Comparison of ENCODE assay signal across 16 cellular contexts in the genomic region with DNA sequence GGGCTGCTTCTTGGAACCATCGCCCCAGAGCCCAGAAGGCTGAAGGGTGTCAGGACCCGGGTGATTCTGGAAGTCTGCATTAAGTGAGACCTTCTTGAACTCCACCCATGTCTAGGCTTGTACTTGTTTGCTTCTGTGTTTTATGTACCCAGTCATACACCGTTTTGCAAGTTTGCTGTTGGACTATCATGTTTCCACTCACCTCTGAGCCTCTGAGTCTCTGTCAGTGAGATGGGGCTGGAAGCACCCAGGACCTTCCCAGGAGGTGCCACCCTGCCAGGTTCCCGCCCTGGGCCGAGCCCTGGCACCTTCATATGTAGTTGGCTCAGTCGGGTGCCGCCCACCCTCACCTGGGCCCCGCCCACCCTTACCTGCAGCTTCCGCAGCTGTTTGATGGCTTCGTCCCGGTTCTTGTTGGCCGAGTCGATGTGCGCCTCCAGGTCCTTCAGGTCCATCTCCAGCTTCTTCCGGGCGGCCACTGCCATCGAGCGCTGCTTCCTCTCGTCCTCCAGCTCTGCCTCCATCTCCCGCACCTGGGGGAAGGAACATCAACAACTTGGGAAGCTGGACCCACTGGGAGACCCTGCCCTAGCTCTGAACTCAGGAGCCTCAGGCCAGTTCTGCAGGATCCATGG. TPM values are rescaled to one million over a fixed set of nuclear protein-coding genes. Genes with fewer than 3 reads are reported as not detected.
DNase-seq lines count a peak whose midpoint lies in the region; ATAC-seq and TF ChIP-seq lines count a peak whose summit lies in the region.
"Had no signal": no experiment of that assay in that cellular context is flagged by ENCODE, and none has a peak within 500 bp of the region (broad histone marks: within the 10 kb centered on the region; RNA-seq: fewer than 3 reads in every experiment).

No MANE protein-coding gene starts in this region.

- H2AFZ ChIP-seq in IMR-90 (replicated peaks; ENCODE audit: low read length, poor library complexity) (peak overlapping the region; percentile 61), PC-3 (ENCODE audit: low read length) (no peak overlapping the region)

- peaks cover 41 to 73% of the 10 kb centered on the region in 2 experiments for H3K79me1 ChIP-seq in IMR-90 (ENCODE audit: low read depth in 1 of 2, low read length in 2 of 2)

- peaks cover 59% of the 10 kb centered on the region for H3K4me1 Mint-ChIP-seq in activated CD4-positive, alpha-beta memory T cell treated with anti-CD3 and anti-CD28 coated beads, Interleukin-2, amount 10 ng/mL, durations not matched to agents 7 days and 5 days
- peaks cover 32% of the 10 kb centered on the region for H3K4me1 Mint-ChIP-seq in activated CD4-positive, alpha-beta memory T cell treated with anti-CD3 and anti-CD28 coated beads for 36 hours (ENCODE audit: low read depth)

- no peak overlapping the region for H3K4me3 ChIP-seq in IMR-90 (ENCODE audit: insufficient read depth, low read depth, low read length)
- H3K4me3 ChIP-seq in prostate gland, result no peak overlapping the region
- H3K4me3 ChIP-seq in PC-3 (ENCODE audit: low read length), result no peak overlapping the region
- H3K4me3 ChIP-seq: pancreas, SK-N-MC, testis had no signal

- no peaks in the 10 kb centered on the region for H3K4me1 ChIP-seq in IMR-90 (ENCODE audit: control insufficient read depth, insufficient read depth, low read length)
- peaks cover 5% of the 10 kb centered on the region for H3K4me1 ChIP-seq in prostate gland (replicated peaks)
- no peaks in the 10 kb centered on the region for H3K4me1 ChIP-seq in PC-3 (ENCODE audit: insufficient read depth, low read length)
- H3K4me1 ChIP-seq: pancreas had no signal

- no peak overlapping the region for H2AK9ac ChIP-seq in IMR-90 (replicated peaks; ENCODE audit: low read depth, low read length, poor library complexity)

- H2BK20ac ChIP-seq in IMR-90 (ENCODE audit: low read depth, low read length), result no peak overlapping the region

- intact Hi-C loops in activated CD4-positive, alpha-beta memory T cell treated with anti-CD3 and anti-CD28 coated beads for 36 hours (cut with micrococcal nuclease), result no loop called here
- intact Hi-C loops in IMR-90 (cut with micrococcal nuclease) (no loop called here), prostate gland (cut with DNase I) (no loop called here), PC-3 (cut with micrococcal nuclease) (no loop called here)

- H3K9me1 ChIP-seq in IMR-90 (ENCODE audit: insufficient read depth, low read length), result no peaks in the 10 kb centered on the region

- H3K9me3 ChIP-seq in IMR-90 (ENCODE audit: control insufficient read depth, insufficient read depth, low read length) (no peaks in the 10 kb centered on the region), prostate gland (no peaks in the 10 kb centered on the region), PC-3 (ENCODE audit: low read length) (no peaks in the 10 kb centered on the region)
- H3K9me3 ChIP-seq: pancreas, testis had no signal

- peak overlapping the region; percentile 71 for H3K27ac Mint-ChIP-seq in activated CD4-positive, alpha-beta memory T cell treated with anti-CD3 and anti-CD28 coated beads, Interleukin-2, amount 10 ng/mL, durations not matched to agents 7 days and 5 days
- H3K27ac Mint-ChIP-seq in activated CD4-positive, alpha-beta memory T cell treated with anti-CD3 and anti-CD28 coated beads for 36 hours, result no peak overlapping the region

- H3K9ac ChIP-seq in IMR-90 (ENCODE audit: low read depth, low read length), result no peak overlapping the region
- no peak overlapping the region for H3K9ac ChIP-seq in PC-3 (ENCODE audit: low read length)

- ATAC-seq in IMR-90 (ENCODE audit: low read depth) (no peak), esophagus mucosa (peak; percentile 40), PC-3 (no peak)
- ATAC-seq: pancreas had no signal

- no peak for DNase-seq in activated CD4-positive, alpha-beta memory T cell treated with anti-CD3 and anti-CD28 coated beads, Interleukin-2, amount 10 ng/mL, durations not matched to agents 7 days and 5 days
- no peak for DNase-seq in activated CD4-positive, alpha-beta memory T cell treated with anti-CD3 and anti-CD28 coated beads for 36 hours
- no peak for DNase-seq in IMR-90
- peak; percentile 66 for DNase-seq in prostate gland (ENCODE audit: low spot score)
- DNase-seq in stimulated activated naive CD4-positive, alpha-beta T cell (lab: John Stamatoyannopoulos, UW), result no peak
- no peak for DNase-seq in HUDEP-2 (lab: John Stamatoyannopoulos, UW; ENCODE audit: unreplicated experiment in 76 of 76)
- DNase-seq in PC-3, result no peak
- DNase-seq: anterior cingulate cortex, foreskin melanocyte, Kasumi-1, NCI-H2081, testis had no signal

- CTCF ChIA-PET in activated CD4-positive, alpha-beta memory T cell treated with anti-CD3 and anti-CD28 coated beads, Interleukin-2, amount 10 ng/mL, durations not matched to agents 7 days and 5 days (lab: Charles Lee), result interaction anchor here (1.1 to 3.1 kb wide), 5 partner anchors 12 to 168 kb away, joined by 3 to 26 read pairs (median 3); a partner anchor contains a TSS
- CTCF ChIA-PET in activated CD4-positive, alpha-beta memory T cell treated with anti-CD3 and anti-CD28 coated beads for 36 hours (lab: Charles Lee), result interaction anchor here (0.7 to 5.9 kb wide), 7 partner anchors 9 to 199 kb away, joined by 3 to 57 read pairs (median 7); no protein-coding TSS in a partner anchor
- CTCF ChIA-PET in IMR-90 (lab: Yijun Ruan, JAX) (no interaction called here), PC-3 (lab: Charles Lee) (no interaction called here)

- H3K27me3 ChIP-seq in IMR-90 (ENCODE audit: control insufficient read depth, insufficient read depth, low read length), result no peaks in the 10 kb centered on the region
- no peaks in the 10 kb centered on the region for H3K27me3 ChIP-seq in prostate gland (replicated peaks; ENCODE audit: insufficient read depth)
- no peaks in the 10 kb centered on the region for H3K27me3 ChIP-seq in PC-3 (ENCODE audit: low read length)
- H3K27me3 ChIP-seq: pancreas, testis had no signal

- H3K9me3 Mint-ChIP-seq in activated CD4-positive, alpha-beta memory T cell treated with anti-CD3 and anti-CD28 coated beads, Interleukin-2, amount 10 ng/mL, durations not matched to agents 7 days and 5 days, result no peaks in the 10 kb centered on the region
- H3K9me3 Mint-ChIP-seq in activated CD4-positive, alpha-beta memory T cell treated with anti-CD3 and anti-CD28 coated beads for 36 hours, result no peaks in the 10 kb centered on the region

- no peak overlapping the region for H3K4ac ChIP-seq in IMR-90 (ENCODE audit: low read depth, low read length)

- TF ChIP-seq RAD21 in IMR-90 (IDR thresholded peaks at IDR 0.05; ENCODE audit: low read length), result no peak

- H4K5ac ChIP-seq in IMR-90 (ENCODE audit: low read depth, low read length), result no peak overlapping the region

- H3K79me2 ChIP-seq in PC-3 (ENCODE audit: low read length), result no peaks in the 10 kb centered on the region

- WGBS in IMR-90 (ENCODE audit: extremely low coverage in 2 of 2, insufficient read length in 1 of 2), 2 experiments, result 96% methylated on average over 17 of the region's 20 CpGs; no CpG with 5 or more reads in 1 of the 2 experiments
- WGBS in prostate gland, result 60% methylated on average over 20 of the region's 20 CpGs

- H2BK120ac ChIP-seq in IMR-90 (ENCODE audit: low read depth, low read length), result no peak overlapping the region

- H3F3A ChIP-seq in PC-3 (ENCODE audit: low read length, unreplicated experiment), result no peaks in the 10 kb centered on the region

- dilution Hi-C loops in IMR-90 (cut with HindIII; ENCODE audit: low sequenced_read_pairs, unreplicated experiment), result no loop called here

- no peak overlapping the region for H4K91ac ChIP-seq in IMR-90 (ENCODE audit: insufficient read depth, low read depth, low read length)

- no peak overlapping the region for H3K14ac ChIP-seq in IMR-90 (replicated peaks; ENCODE audit: low read depth, low read length)

- H2BK15ac ChIP-seq in IMR-90 (ENCODE audit: low read depth, low read length), result no peak overlapping the region

- H3K27me3 Mint-ChIP-seq in activated CD4-positive, alpha-beta memory T cell treated with anti-CD3 and anti-CD28 coated beads, Interleukin-2, amount 10 ng/mL, durations not matched to agents 7 days and 5 days, result no peaks in the 10 kb centered on the region
- no peaks in the 10 kb centered on the region for H3K27me3 Mint-ChIP-seq in activated CD4-positive, alpha-beta memory T cell treated with anti-CD3 and anti-CD28 coated beads for 36 hours

- H2BK5ac ChIP-seq in IMR-90 (ENCODE audit: low read depth, low read length, poor library complexity, severe bottlenecking), result no peak overlapping the region

- peaks cover 87% of the 10 kb centered on the region for H3K36me3 Mint-ChIP-seq in activated CD4-positive, alpha-beta memory T cell treated with anti-CD3 and anti-CD28 coated beads, Interleukin-2, amount 10 ng/mL, durations not matched to agents 7 days and 5 days (ENCODE audit: low read depth)
- H3K36me3 Mint-ChIP-seq in activated CD4-positive, alpha-beta memory T cell treated with anti-CD3 and anti-CD28 coated beads for 36 hours, result peaks cover 77% of the 10 kb centered on the region

- H3K27ac ChIP-seq in IMR-90 (ENCODE audit: insufficient read depth, low read length) (no peak overlapping the region), prostate gland (peak overlapping the region; percentile 13 to 20), PC-3 (ENCODE audit: low read length) (no peak overlapping the region)
- H3K27ac ChIP-seq: pancreas, SK-N-MC, testis had no signal

- no peak overlapping the region for H3K56ac ChIP-seq in IMR-90 (ENCODE audit: extremely low read depth, insufficient read depth, low read length)

- no peak overlapping the region for H3K18ac ChIP-seq in IMR-90 (ENCODE audit: low read depth, low read length)

- H3K4me2 ChIP-seq in IMR-90 (ENCODE audit: low read depth, low read length) (no peak overlapping the region), PC-3 (ENCODE audit: low read length) (no peak overlapping the region)

- in situ Hi-C loops in IMR-90 (cut with MboI; ENCODE audit: low sequenced_read_pairs), result no loop called here

- BruUV-seq in IMR-90 (replicated peaks; lab: Mats Ljungman, UMichigan), result no TSS peak
- no TSS peak for BruUV-seq in PC-3 (replicated peaks; lab: Mats Ljungman, UMichigan)

- H4K20me1 ChIP-seq in IMR-90 (ENCODE audit: insufficient read depth, low read length) (peaks cover 80% of the 10 kb centered on the region), PC-3 (ENCODE audit: low read length) (no peaks in the 10 kb centered on the region)

- H3K23ac ChIP-seq in IMR-90 (ENCODE audit: low read depth, low read length), result no peak overlapping the region

- H3K36me3 ChIP-seq in IMR-90 (ENCODE audit: control insufficient read depth, insufficient read depth, low read length), result peaks cover 80% of the 10 kb centered on the region
- peaks cover 44 to 58% of the 10 kb centered on the region in 2 donors for H3K36me3 ChIP-seq in prostate gland
- H3K36me3 ChIP-seq in PC-3 (ENCODE audit: low read depth, low read length), result peaks cover 60% of the 10 kb centered on the region

- H3K9me2 ChIP-seq in PC-3 (replicated peaks; ENCODE audit: low read length), result no peaks in the 10 kb centered on the region

- no peak overlapping the region for H4K8ac ChIP-seq in IMR-90 (ENCODE audit: low read depth in 2 of 2, low read length in 2 of 2)

- TF ChIP-seq POLR2A in IMR-90 (IDR thresholded peaks at IDR 0.05; ENCODE audit: low read depth, low read length) (no peak), prostate gland (IDR thresholded peaks at IDR 0.05) (no peak)

- H2AK5ac ChIP-seq in IMR-90 (ENCODE audit: low read depth, low read length), result no peak overlapping the region

- POLR2A ChIA-PET in activated CD4-positive, alpha-beta memory T cell treated with anti-CD3 and anti-CD28 coated beads, Interleukin-2, amount 10 ng/mL, durations not matched to agents 7 days and 5 days (lab: Charles Lee), result interaction anchor here (1.6 to 3.7 kb wide), 2 partner anchors 10 to 11 kb away, joined by 5 to 21 read pairs; no protein-coding TSS in a partner anchor
- POLR2A ChIA-PET in activated CD4-positive, alpha-beta memory T cell treated with anti-CD3 and anti-CD28 coated beads for 36 hours (lab: Charles Lee), result no interaction called here
- POLR2A ChIA-PET in IMR-90 (lab: Charles Lee; ENCODE audit: unreplicated experiment), result no interaction called here
- POLR2A ChIA-PET in PC-3 (lab: Charles Lee; ENCODE audit: unreplicated experiment), result interaction anchor here (0.6 kb wide), 1 partner anchor 488 kb away, joined by 4 read pairs; no protein-coding TSS in a partner anchor

- TF ChIP-seq CTCF in IMR-90 (conservative IDR thresholded peaks at IDR 0.05; ENCODE audit: low read depth, low read length), result no peak
- TF ChIP-seq CTCF in prostate gland (IDR thresholded peaks at IDR 0.05), result no peak
- no peak for TF ChIP-seq CTCF in PC-3 (conservative IDR thresholded peaks at IDR 0.05; ENCODE audit: low read depth, low read length)

- no peak overlapping the region for H3K4me3 Mint-ChIP-seq in activated CD4-positive, alpha-beta memory T cell treated with anti-CD3 and anti-CD28 coated beads, Interleukin-2, amount 10 ng/mL, durations not matched to agents 7 days and 5 days
- H3K4me3 Mint-ChIP-seq in activated CD4-positive, alpha-beta memory T cell treated with anti-CD3 and anti-CD28 coated beads for 36 hours, result no peak overlapping the region

RNA-seq across cellular contexts. Expression of a gene that starts 35.1 kb away (rescaled TPM):
- 10 to 100 TPM; 63.0 to 64.0 TPM for total RNA-seq in activated CD4-positive, alpha-beta memory T cell treated with anti-CD3 and anti-CD28 coated beads, Interleukin-2, amount 10 ng/mL, durations not matched to agents 7 days and 5 days
- 10 to 100 TPM; 44.7 to 46.3 TPM for total RNA-seq in activated CD4-positive, alpha-beta memory T cell treated with anti-CD3 and anti-CD28 coated beads for 36 hours
- total RNA-seq in IMR-90 (2012; rRNA removed) (0.36 and 0.56 TPM in 2 replicates), esophagus mucosa (19.0 TPM), prostate gland (10 to 100 TPM; 19.6 to 22.9 TPM), PC-3 (2014; rRNA removed) (0.52 TPM in 1 of 2 replicates, not detected in the other)
- polyA plus RNA-seq in IMR-90 (2012; rRNA removed), result 0.69 and 0.77 TPM in 2 replicates
- polyA plus RNA-seq in IMR-90 (2012; cell fraction: cytosol; rRNA removed), result 0.38 and 0.84 TPM in 2 replicates
- 0.42 and 0.97 TPM in 2 replicates for polyA plus RNA-seq in IMR-90 (2012; cell fraction: nucleus; rRNA removed; ENCODE audit: low replicate concordance)
- total RNA-seq: H1 had no signal
- polyA plus RNA-seq: H1 had no signal

RNA-seq across cellular contexts. Expression of a gene that starts 48.7 kb away (rescaled TPM):
- total RNA-seq in activated CD4-positive, alpha-beta memory T cell treated with anti-CD3 and anti-CD28 coated beads, Interleukin-2, amount 10 ng/mL, durations not matched to agents 7 days and 5 days, result 10 to 100 TPM; 82.3 to 83.0 TPM
- total RNA-seq in activated CD4-positive, alpha-beta memory T cell treated with anti-CD3 and anti-CD28 coated beads for 36 hours, result 10 to 100 TPM; 76.4 to 82.9 TPM
- 40.3 and 57.5 TPM in 2 replicates for total RNA-seq in IMR-90 (2012; rRNA removed)
- 13.0 and 13.1 TPM in 2 replicates for polyA plus RNA-seq in IMR-90 (2012; rRNA removed)
- 10.4 and 12.2 TPM in 2 replicates for polyA plus RNA-seq in IMR-90 (2012; cell fraction: cytosol; rRNA removed)
- polyA plus RNA-seq in IMR-90 (2012; cell fraction: nucleus; rRNA removed; ENCODE audit: low replicate concordance), result 21.4 and 27.7 TPM in 2 replicates
- total RNA-seq in esophagus mucosa, result 10.8 TPM
- total RNA-seq in prostate gland, result 10 to 100 TPM; 35.2 to 64.1 TPM
- 9.7 and 15.7 TPM in 2 replicates for total RNA-seq in PC-3 (2014; rRNA removed)

Comparison
In these comparisons a context has a peak if more than half of its experiments do, and no peak if none do; other contexts are left out.
1. POLR2A ChIA-PET loops: an anchor here in activated CD4-positive, alpha-beta memory T cell treated with anti-CD3 and anti-CD28 coated beads, Interleukin-2, amount 10 ng/mL, durations not matched to agents 7 days and 5 days (1.6 to 3.7 kb wide) and PC-3 (0.6 kb wide); none called in activated CD4-positive, alpha-beta memory T cell treated with anti-CD3 and anti-CD28 coated beads for 36 hours and IMR-90.
2. H3K27ac ChIP-seq: peak in prostate gland (2 of 2); none in IMR-90 (single experiment) and PC-3 (single experiment).
3. RNA of a gene that starts 35.1 kb away (total RNA-seq): 63.0 to 64.0 TPM in activated CD4-positive, alpha-beta memory T cell treated with anti-CD3 and anti-CD28 coated beads, Interleukin-2, amount 10 ng/mL, durations not matched to agents 7 days and 5 days, 44.7 to 46.3 TPM in activated CD4-positive, alpha-beta memory T cell treated with anti-CD3 and anti-CD28 coated beads for 36 hours, 19.6 to 22.9 TPM in prostate gland and 19.0 TPM in esophagus mucosa (single experiment); 0.36 to 0.56 TPM in IMR-90 and 0.52 TPM in PC-3; every median in the first group is over 10 times any median in the second.
4. CTCF ChIA-PET loops: an anchor here in activated CD4-positive, alpha-beta memory T cell treated with anti-CD3 and anti-CD28 coated beads, Interleukin-2, amount 10 ng/mL, durations not matched to agents 7 days and 5 days (1.1 to 3.1 kb wide) and activated CD4-positive, alpha-beta memory T cell treated with anti-CD3 and anti-CD28 coated beads for 36 hours (0.7 to 5.9 kb wide); none called in IMR-90 and PC-3.